ENCODE assay signal across 15 cellular contexts in the genomic region with DNA sequence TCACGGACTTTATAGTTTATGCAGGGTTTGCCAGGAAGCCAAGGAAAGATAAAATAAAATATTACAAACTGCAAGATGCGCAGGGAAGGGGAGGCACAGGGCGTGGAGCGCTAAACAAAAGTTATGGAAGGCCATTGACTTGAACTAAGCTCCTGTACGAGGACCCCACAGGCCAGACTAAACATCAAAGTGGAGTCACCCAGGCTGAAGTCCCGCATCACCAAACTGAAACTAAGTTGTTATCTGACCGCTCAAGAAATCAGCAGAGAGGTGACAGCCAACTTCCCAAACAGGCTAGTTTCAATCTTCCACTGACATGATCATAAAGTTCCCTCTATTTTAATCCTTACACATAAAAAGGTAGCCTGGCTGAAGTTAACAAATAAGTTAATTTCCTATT.
DNase-seq lines count a peak whose midpoint lies in the region; TF ChIP-seq lines count a peak whose summit lies in the region.
"Had no signal": no experiment of that assay in that cellular context is flagged by ENCODE, and none has a peak within 500 bp of the region (broad histone marks: within the 10 kb centered on the region; RNA-seq: fewer than 3 reads in every experiment).

No MANE protein-coding gene starts in this region.

- H3K27ac Mint-ChIP-seq in HFFc6, result no peak overlapping the region
- H3K27ac Mint-ChIP-seq: CD4-positive, alpha-beta T cell had no signal

- intact Hi-C loops in spleen (cut with DNase I; ENCODE audit: low total_unique reads) (no loop called here), thyroid gland (cut with DNase I) (no loop called here)

- DNase-seq in HFFc6, result no peak
- DNase-seq in OCI-M1 (lab: John Stamatoyannopoulos, UW), result peak; percentile 74
- DNase-seq in fibroblast of lung (ENCODE audit: low read depth in 2 of 2), result peak in 1 of 2 donors; percentile 17
- DNase-seq in spleen, result peak; percentile 18
- no peak for DNase-seq in RKO (ENCODE audit: low spot score)
- DNase-seq in smooth muscle cell (lab: John Stamatoyannopoulos, UW; ENCODE audit: unreplicated experiment), result no peak
- no peak for DNase-seq in thyroid gland
- DNase-seq: Caco-2; CD4-positive, alpha-beta T cell; DMS153; EL; GOT3; KBM-7; NCI-H2029 had no signal

- H3F3A ChIP-seq in smooth muscle cell (ENCODE audit: low read depth), result no peaks in the 10 kb centered on the region

- H4K20me1 ChIP-seq in fibroblast of lung (ENCODE audit: control insufficient read depth, extremely low read depth, insufficient read depth, low read length) (no peaks in the 10 kb centered on the region), smooth muscle cell (ENCODE audit: low read depth) (no peaks in the 10 kb centered on the region)

- no peaks in the 10 kb centered on the region for H3K27me3 ChIP-seq in fibroblast of lung (ENCODE audit: control insufficient read depth, insufficient read depth, low read length)
- no peaks in the 10 kb centered on the region for H3K27me3 ChIP-seq in spleen (replicated peaks in 1 of 7)
- H3K27me3 ChIP-seq in smooth muscle cell (ENCODE audit: low read depth), result peaks cover 9% of the 10 kb centered on the region
- no peaks in the 10 kb centered on the region for H3K27me3 ChIP-seq in thyroid gland

- no peak overlapping the region for H3K9ac ChIP-seq in fibroblast of lung (ENCODE audit: insufficient read depth, low read length)
- no peak overlapping the region for H3K9ac ChIP-seq in smooth muscle cell (ENCODE audit: low read depth)

- H3K4me1 ChIP-seq in fibroblast of lung (ENCODE audit: control insufficient read depth, extremely low read depth, insufficient read depth, low read length) (no peaks in the 10 kb centered on the region), spleen (no peaks in the 10 kb centered on the region), smooth muscle cell (ENCODE audit: low read depth) (no peaks in the 10 kb centered on the region), thyroid gland (no peaks in the 10 kb centered on the region)

- H3K4me3 ChIP-seq in fibroblast of lung (replicated peaks in 1 of 4; ENCODE audit: control extremely low read depth in 1 of 4, insufficient read depth in 1 of 4, low read depth in 3 of 4, low read length in 4 of 4) (no peak overlapping the region), spleen (no peak overlapping the region), smooth muscle cell (no peak overlapping the region), thyroid gland (replicated peaks in 1 of 3) (no peak overlapping the region)
- H3K4me3 ChIP-seq: SK-N-MC had no signal

- peaks cover 10% of the 10 kb centered on the region; the same call in 1 of the 2 replicates for H3K4me1 Mint-ChIP-seq in HFFc6 (ENCODE audit: low read depth)

- no peak for TF ChIP-seq CTCF in HFFc6 (IDR thresholded peaks at IDR 0.05)
- no peak for TF ChIP-seq CTCF in fibroblast of lung (conservative IDR thresholded peaks at IDR 0.05 in 1 of 2, IDR thresholded peaks at IDR 0.05 in 1 of 2; ENCODE audit: low read depth in 1 of 2, low read length in 2 of 2)
- TF ChIP-seq CTCF in spleen (IDR thresholded peaks at IDR 0.05 in 8 of 11, conservative IDR thresholded peaks at IDR 0.05 in 3 of 11), result no peak
- no peak for TF ChIP-seq CTCF in smooth muscle cell (IDR thresholded peaks at IDR 0.05; ENCODE audit: borderline replicate concordance, insufficient read depth, poor library complexity, severe bottlenecking)
- TF ChIP-seq CTCF in thyroid gland (IDR thresholded peaks at IDR 0.05), result no peak

- H3K27ac ChIP-seq in fibroblast of lung (ENCODE audit: insufficient read depth, low read length) (no peak overlapping the region), spleen (no peak overlapping the region), smooth muscle cell (ENCODE audit: low read depth) (no peak overlapping the region), thyroid gland (no peak overlapping the region)
- H3K27ac ChIP-seq: SK-N-MC had no signal

- H3K36me3 ChIP-seq in fibroblast of lung (ENCODE audit: control insufficient read depth, insufficient read depth, low read length) (no peaks in the 10 kb centered on the region), spleen (no peaks in the 10 kb centered on the region), smooth muscle cell (ENCODE audit: low read depth) (no peaks in the 10 kb centered on the region), thyroid gland (no peaks in the 10 kb centered on the region)

- WGBS in spleen, 5 donors, result 66 to 75% (median 73%) methylated on average over 7 of the region's 7 CpGs
- WGBS in smooth muscle cell (ENCODE audit: low lambda C conversion rate), result 87% methylated on average over 7 of the region's 7 CpGs
- 78 to 82% methylated on average over 7 of the region's 7 CpGs for WGBS in thyroid gland, 2 donors

- H3K9me3 ChIP-seq in fibroblast of lung (ENCODE audit: control insufficient read depth, insufficient read depth, low read depth, low read length) (no peaks in the 10 kb centered on the region), spleen (no peaks in the 10 kb centered on the region), smooth muscle cell (replicated peaks; ENCODE audit: low read depth) (no peaks in the 10 kb centered on the region), thyroid gland (no peaks in the 10 kb centered on the region)
- H3K9me3 ChIP-seq: Caco-2 had no signal

- H3K79me2 ChIP-seq in fibroblast of lung (ENCODE audit: control insufficient read depth, insufficient read depth, low read length) (no peaks in the 10 kb centered on the region), smooth muscle cell (ENCODE audit: low read depth) (no peaks in the 10 kb centered on the region)

- H3K36me3 Mint-ChIP-seq in HFFc6 (ENCODE audit: low read depth), result no peaks in the 10 kb centered on the region

- TF ChIP-seq POLR2A in spleen (IDR thresholded peaks at IDR 0.05) (no peak), thyroid gland (IDR thresholded peaks at IDR 0.05) (no peak)

- H3K4me2 ChIP-seq in fibroblast of lung (ENCODE audit: extremely low read depth, insufficient read depth, low read length), result peak overlapping the region; percentile 42
- H3K4me2 ChIP-seq in smooth muscle cell, result no peak overlapping the region

- H3K4me3 Mint-ChIP-seq in HFFc6, result peak overlapping the region; percentile 54
- H3K4me3 Mint-ChIP-seq: CD4-positive, alpha-beta T cell had no signal

- peak overlapping the region; percentile 72 for H2AFZ ChIP-seq in fibroblast of lung (ENCODE audit: low read length)
- no peak overlapping the region for H2AFZ ChIP-seq in smooth muscle cell (ENCODE audit: low read depth)

- H3K9me3 Mint-ChIP-seq in HFFc6, result no peaks in the 10 kb centered on the region
- H3K9me3 Mint-ChIP-seq: CD4-positive, alpha-beta T cell had no signal

- H3K27me3 Mint-ChIP-seq in HFFc6 (ENCODE audit: insufficient read depth), result peaks cover 12% of the 10 kb centered on the region
- H3K27me3 Mint-ChIP-seq: CD4-positive, alpha-beta T cell had no signal

Comparison
In these comparisons a context has a peak if more than half of its experiments do, and no peak if none do; other contexts are left out.
1. DNase-seq: peak in OCI-M1 (single experiment) and spleen (single experiment); none in HFFc6 (single experiment), RKO (single experiment), smooth muscle cell (single experiment) and thyroid gland (0 of 2).